8 cellular contexts compared by ENCODE assay signal in genomic region chr14:74018029-74018703, GRCh38. TPM values are rescaled to one million over a fixed set of nuclear protein-coding genes. Genes with fewer than 3 reads are reported as not detected.
DNase-seq lines count a peak whose midpoint lies in the region; ATAC-seq, FAIRE-seq and TF ChIP-seq lines count a peak whose summit lies in the region.

No MANE protein-coding gene starts in this region.

- DNase-seq in M059J (ENCODE audit: low read depth) (peak; percentile 82), astrocyte of the spinal cord (ENCODE audit: low read depth, low spot score) (peak; percentile 80), small intestine (peak; percentile 60), NCI-H2227 treated with DMSO at 0.1 percent for 48 hours (lab: John Stamatoyannopoulos, UW) (no peak)
- DNase-seq in stimulated activated CD4-positive, alpha-beta T cell treated with anti-CD3 and anti-CD28 coated beads, Interleukin-2, amount 100 ng/mL, for 48 hours = no peak

- in situ Hi-C loops in astrocyte of the spinal cord (cut with HindIII; ENCODE audit: low sequenced_read_pairs) = no loop called here

- peak overlapping the region; percentile 97 for H3K4me3 ChIP-seq in ACC112 (ENCODE audit: low read depth, low read length)
- H3K4me3 ChIP-seq in astrocyte of the spinal cord (ENCODE audit: low read depth, low read length) = peak overlapping the region; percentile 87
- H3K4me3 ChIP-seq in iPS-18a (ENCODE audit: low read length) = peak overlapping the region; percentile 85
- peak overlapping the region; percentile 69 to 88 for H3K4me3 ChIP-seq in small intestine (ENCODE audit: low read depth in 1 of 2, low read length in 2 of 2)

- peak overlapping the region; percentile 98 for H2AFZ ChIP-seq in ACC112 (ENCODE audit: low read length, unreplicated experiment)

- H3K9ac ChIP-seq in iPS-18a (ENCODE audit: low read length) = peak overlapping the region; percentile 56

- H3K9me3 ChIP-seq in iPS-18a (ENCODE audit: control insufficient read depth, low read depth, low read length) (no peaks in the 10 kb centered on the region), small intestine (ENCODE audit: control insufficient read depth, low read depth) (no peaks in the 10 kb centered on the region)

- ATAC-seq in GM18498 (IDR thresholded peaks at IDR 0.05; ENCODE audit: unreplicated experiment) = peak; percentile 1

- peak overlapping the region; percentile 94 for H3K27ac ChIP-seq in ACC112 (ENCODE audit: low read depth, low read length)
- no peak overlapping the region for H3K27ac ChIP-seq in iPS-18a (ENCODE audit: low read length)
- peak overlapping the region; percentile 97 to 100 for H3K27ac ChIP-seq in small intestine (ENCODE audit: low read depth in 1 of 2, low read length in 1 of 2)

- TF ChIP-seq CTCF in astrocyte of the spinal cord (IDR thresholded peaks at IDR 0.05; ENCODE audit: low read depth, low read length) = no peak

- no peaks in the 10 kb centered on the region for H3K79me2 ChIP-seq in ACC112 (ENCODE audit: control insufficient read depth, insufficient read depth, low read length, unreplicated experiment)

- H3K36me3 ChIP-seq in ACC112 (ENCODE audit: insufficient read depth, low read length) = no peaks in the 10 kb centered on the region
- no peaks in the 10 kb centered on the region for H3K36me3 ChIP-seq in iPS-18a (ENCODE audit: control insufficient read depth, low read depth, low read length)
- H3K36me3 ChIP-seq in small intestine (ENCODE audit: control insufficient read depth in 2 of 2, insufficient read depth in 2 of 2, low read length in 2 of 2) = no peaks in the 10 kb centered on the region

- 6 to 15% (median 12%) methylated on average over 18 of the region's 18 CpGs for WGBS in small intestine, 3 donors

- H3K27me3 ChIP-seq in ACC112 (ENCODE audit: insufficient read depth, low read length) = no peaks in the 10 kb centered on the region
- H3K27me3 ChIP-seq in iPS-18a (ENCODE audit: control insufficient read depth, insufficient read depth, low read length) = peaks cover 17% of the 10 kb centered on the region
- no peaks in the 10 kb centered on the region for H3K27me3 ChIP-seq in small intestine (ENCODE audit: control insufficient read depth in 2 of 2, insufficient read depth in 2 of 2, low read length in 2 of 2)

- H3K4me1 ChIP-seq in ACC112 (ENCODE audit: control insufficient read depth, insufficient read depth, low read length, unreplicated experiment) (peaks cover 3% of the 10 kb centered on the region), iPS-18a (ENCODE audit: control insufficient read depth, low read depth, low read length) (no peaks in the 10 kb centered on the region), small intestine (ENCODE audit: control insufficient read depth in 2 of 2, insufficient read depth in 1 of 2, low read depth in 1 of 2, low read length in 1 of 2) (peaks cover 3 to 4% of the 10 kb centered on the region in 2 donors)

- no peak for FAIRE-seq in small intestine (lab: Jason Lieb, UNC)

RNA-seq across cellular contexts. Expression of gene ENTPD5, which starts 0.9 kb away (rescaled TPM):
- total RNA-seq in M059J (2014; rRNA removed; shearing (Covaris generic)) = 5.5 and 10.8 TPM in 2 replicates
- 10 to 100 TPM; 17.4 to 38.7 (median 23.5) TPM for polyA plus RNA-seq in small intestine

RNA-seq across cellular contexts. Expression of gene BBOF1, which starts 1.0 kb away (rescaled TPM):
- 1.2 and 5.0 TPM in 2 replicates for total RNA-seq in M059J (2014; rRNA removed; shearing (Covaris generic))
- polyA plus RNA-seq in small intestine = 1 to 10 TPM in 2 of 3 donors, under 1 TPM in 1; 0.89 to 2.4 (median 1.4) TPM

Comparison
In these comparisons a context has a peak if more than half of its experiments do, and no peak if none do; other contexts are left out.
1. DNase-seq: peak in M059J (single experiment), astrocyte of the spinal cord (single experiment) and small intestine (single experiment); none in NCI-H2227 treated with DMSO at 0.1 percent for 48 hours (single experiment) and stimulated activated CD4-positive, alpha-beta T cell treated with anti-CD3 and anti-CD28 coated beads, Interleukin-2, amount 100 ng/mL, for 48 hours (0 of 2).
2. Peak in every context shown above with its lines, with median percentiles within 50 percentile points of each other: H3K4me3 ChIP-seq.